In genomic region chr18:70194227-70194890, GRCh38 we compare ENCODE assay signal across 11 cellular contexts. TPM values are rescaled to one million over a fixed set of nuclear protein-coding genes. Genes with fewer than 3 reads are reported as not detected.
A peak's percentile ranks its signal among the peaks of the same experiment; 100 is the strongest.
DNase-seq lines count a peak whose midpoint lies in the region; ATAC-seq and TF ChIP-seq lines count a peak whose summit lies in the region.
"Had no signal": no experiment of that assay in that cellular context is flagged by ENCODE, and none has a peak within 500 bp of the region (broad histone marks: within the 10 kb centered on the region; RNA-seq: fewer than 3 reads in every experiment).

No MANE protein-coding gene starts in this region.

- H3K36me3 ChIP-seq in suprapubic skin (peaks cover 65% of the 10 kb centered on the region), vagina (peaks cover 0 to 43% of the 10 kb centered on the region in 2 donors)
- H3K36me3 ChIP-seq: brain microvascular endothelial cell had no signal

- 90% methylated on average over 4 of the region's 4 CpGs for WGBS in suprapubic skin

- H3K4me3 ChIP-seq in suprapubic skin, result no peak overlapping the region
- H3K4me3 ChIP-seq in vagina, result no peak overlapping the region

- in situ Hi-C loops in GM13976 (cut with MboI; ENCODE audit: low sequenced_read_pairs, unreplicated experiment), result no loop called here

- peak; percentile 83 for ATAC-seq in GM19035 (IDR thresholded peaks at IDR 0.05; ENCODE audit: unreplicated experiment)
- peak; percentile 89 for ATAC-seq in HG02759 (IDR thresholded peaks at IDR 0.05; ENCODE audit: unreplicated experiment)
- ATAC-seq in HG03521 (IDR thresholded peaks at IDR 0.05; ENCODE audit: unreplicated experiment), result peak; percentile 87

- H3K27ac ChIP-seq in suprapubic skin (no peak overlapping the region), vagina (no peak overlapping the region)
- H3K27ac ChIP-seq: brain microvascular endothelial cell had no signal

- DNase-seq in GM13976 (ENCODE audit: low spot score) (peak; percentile 29), erythroblast (lab: John Stamatoyannopoulos, UW) (no peak), suprapubic skin (ENCODE audit: low spot score in 2 of 2) (no peak), NCI-H2227 treated with DMSO at 0.1 percent for 48 hours (lab: John Stamatoyannopoulos, UW) (no peak), vagina (ENCODE audit: extremely low spot score in 2 of 2) (no peak)
- DNase-seq: brain microvascular endothelial cell; CD4-positive, alpha-beta memory T cell; right cardiac atrium had no signal

- TF ChIP-seq CTCF in GM13976 (IDR thresholded peaks at IDR 0.05; ENCODE audit: borderline replicate concordance, control extremely low read depth, extremely low read depth, insufficient read depth, missing control alignments) (no peak), suprapubic skin (IDR thresholded peaks at IDR 0.05) (no peak), vagina (IDR thresholded peaks at IDR 0.05) (no peak)

- intact Hi-C loops in vagina (cut with DNase I), result no loop called here

- no peak for TF ChIP-seq EP300 in suprapubic skin (IDR thresholded peaks at IDR 0.05)

- no peaks in the 10 kb centered on the region for H3K4me1 ChIP-seq in suprapubic skin
- H3K4me1 ChIP-seq in vagina, result no peaks in the 10 kb centered on the region

- H3K9me3 ChIP-seq in suprapubic skin (no peaks in the 10 kb centered on the region), vagina (no peaks in the 10 kb centered on the region)

- H3K27me3 ChIP-seq in suprapubic skin (no peaks in the 10 kb centered on the region), vagina (no peaks in the 10 kb centered on the region)
- H3K27me3 ChIP-seq: brain microvascular endothelial cell had no signal

- TF ChIP-seq POLR2A in erythroblast (IDR thresholded peaks at IDR 0.05; ENCODE audit: low read length) (no peak), suprapubic skin (IDR thresholded peaks at IDR 0.05) (no peak), vagina (IDR thresholded peaks at IDR 0.05) (no peak)

RNA-seq across cellular contexts. Expression of gene RTTN, which starts 11.1 kb away (rescaled TPM):
- total RNA-seq in suprapubic skin, result 10 to 100 TPM in 2 of 4 donors, 1 to 10 TPM in 2; 8.4 to 26.1 (median 12.5) TPM
- total RNA-seq in vagina, result 16.7 TPM
